21 cellular contexts compared by ENCODE assay signal in genomic region chr11:97254790-97255189, GRCh38.
"Had no signal": no experiment of that assay in that cellular context is flagged by ENCODE, and none has a peak within 500 bp of the region (broad histone marks: within the 10 kb centered on the region; RNA-seq: fewer than 3 reads in every experiment).

No MANE protein-coding gene starts in this region.

- ATAC-seq: K562, Panc1, PC-3 had no signal

- H3K4me3 ChIP-seq: K562, SJSA1, SK-N-MC had no signal

- H3K4me1 ChIP-seq: SJSA1 had no signal

- H3K27me3 ChIP-seq: SJSA1 had no signal

- H3K27ac ChIP-seq: HL-60, KMS-11, RWPE1, SJSA1, SK-N-MC had no signal

- H3K36me3 ChIP-seq: SJSA1 had no signal

- H3K9me3 ChIP-seq: SJSA1 had no signal

- DNase-seq: Kasumi-1, MM.1S, NCI-H1092 treated with DMSO at 0.1 percent for 48 hours, NCI-H1436, NCI-H187, NCI-H2029, NCI-H2081 treated with DMSO at 0.1 percent for 48 hours, NCI-H2171, NCI-H226, NCI-H524, NCI-H69, NCI-H774, PC-3, SIG-M5 had no signal

- H3K9ac ChIP-seq: KMS-11 had no signal
